Comparison of ENCODE assay signal across 8 cellular contexts in genomic region chr19:29771708-29772415, GRCh38. TPM values are rescaled to one million over a fixed set of nuclear protein-coding genes. Genes with fewer than 3 reads are reported as not detected.
DNase-seq lines count a peak whose midpoint lies in the region; ATAC-seq, FAIRE-seq and TF ChIP-seq lines count a peak whose summit lies in the region.

No MANE protein-coding gene starts in this region.

- no peak for DNase-seq in CD14-positive monocyte (ENCODE audit: low spot score)
- DNase-seq in GM20000 (ENCODE audit: low spot score): peak; percentile 61
- peak in 2 of 3 donors; percentile 59 to 60 for DNase-seq in Peyer's patch
- peak; percentile 30 for DNase-seq in mammary epithelial cell
- DNase-seq in kidney: no peak
- DNase-seq in stimulated activated naive CD8-positive, alpha-beta T cell treated with anti-CD3 and anti-CD28 coated beads, Interleukin-15, Interleukin-2, amounts not matched to agents 100 U/mL and 50 U/mL, for 24 hours: peak; percentile 44
- no peak for DNase-seq in mucosa of gallbladder (ENCODE audit: low spot score)

- H3K4me1 Mint-ChIP-seq in CD14-positive monocyte: peaks cover 6% of the 10 kb centered on the region

- TF ChIP-seq CTCF in CD14-positive monocyte (IDR thresholded peaks at IDR 0.05): peak; percentile 31
- peak; percentile 57 for TF ChIP-seq CTCF in GM20000 (IDR thresholded peaks at IDR 0.05; ENCODE audit: extremely low read depth, missing control alignments)
- TF ChIP-seq CTCF in Peyer's patch (IDR thresholded peaks at IDR 0.05): peak in 4 of 6 experiments; percentile 44 to 57 (median 47)
- TF ChIP-seq CTCF in mammary epithelial cell (conservative IDR thresholded peaks at IDR 0.05 in 1 of 2, IDR thresholded peaks at IDR 0.05 in 1 of 2; ENCODE audit: extremely low read depth in 1 of 2, insufficient read depth in 1 of 2, low read depth in 1 of 2, low read length in 2 of 2): peak; percentile 55 to 75
- TF ChIP-seq CTCF in kidney (IDR thresholded peaks at IDR 0.05; ENCODE audit: borderline replicate concordance, extremely low read depth, insufficient read depth): peak; percentile 50

- peaks cover 0 to 2% (median 0%) of the 10 kb centered on the region in 3 donors for H3K27me3 Mint-ChIP-seq in CD14-positive monocyte (ENCODE audit: low read depth in 3 of 3)

- CTCF ChIA-PET in mammary epithelial cell (lab: Charles Lee; ENCODE audit: low non-redundant PET): interaction anchor here (0.5 kb wide), 1 partner anchor 73 kb away, joined by 8 read pairs; no protein-coding TSS in a partner anchor

- in situ Hi-C loops in mammary epithelial cell (cut with MboI; ENCODE audit: low sequenced_read_pairs in 2 of 2): loop anchor here (5.0 to 25.0 kb wide), 3 partner anchors 90 to 890 kb away; no protein-coding TSS in a partner anchor

- 31% methylated on average over 7 of the region's 14 CpGs for WGBS in mammary epithelial cell (ENCODE audit: low coverage, missing lambda C conversion rate)

- H3K9ac ChIP-seq in mammary epithelial cell (ENCODE audit: insufficient read depth, low read length) (no peak overlapping the region), kidney (ENCODE audit: low read length in 2 of 2) (no peak overlapping the region)

- no peak for FAIRE-seq in kidney (lab: Jason Lieb, UNC)

- no peaks in the 10 kb centered on the region for H4K20me1 ChIP-seq in mammary epithelial cell (ENCODE audit: insufficient read depth, low read length)

- H3K4me2 ChIP-seq in mammary epithelial cell (ENCODE audit: insufficient read depth, low read depth, low read length): no peak overlapping the region

- no peak for ATAC-seq in stimulated activated naive CD8-positive, alpha-beta T cell treated with anti-CD3 and anti-CD28 coated beads, Interleukin-15, Interleukin-2, amounts not matched to agents 100 U/mL and 50 U/mL, for 24 hours
- ATAC-seq in HG03175 (IDR thresholded peaks at IDR 0.05; ENCODE audit: unreplicated experiment): no peak

- intact Hi-C loops in CD14-positive monocyte (cut with micrococcal nuclease): no loop called here
- intact Hi-C loops in mammary epithelial cell (cut with micrococcal nuclease): loop anchor here (1.0 kb wide), 1 partner anchor 101 kb away; no protein-coding TSS in a partner anchor
- intact Hi-C loops in kidney (cut with DNase I): no loop called here

- no peak for TF ChIP-seq POLR2A in Peyer's patch (IDR thresholded peaks at IDR 0.05)

- no peaks in the 10 kb centered on the region for H3K36me3 Mint-ChIP-seq in CD14-positive monocyte

- peak overlapping the region; percentile 73 for H2AFZ ChIP-seq in mammary epithelial cell (ENCODE audit: low read depth, low read length)

- H3K9me3 ChIP-seq in Peyer's patch: no peaks in the 10 kb centered on the region
- no peaks in the 10 kb centered on the region for H3K9me3 ChIP-seq in mammary epithelial cell (replicated peaks; ENCODE audit: insufficient read depth, low read length)
- no peaks in the 10 kb centered on the region for H3K9me3 ChIP-seq in kidney (ENCODE audit: control insufficient read depth in 1 of 2, low read length in 2 of 2)

- peaks cover 0 to 1% (median 0%) of the 10 kb centered on the region in 7 donors for H3K9me3 Mint-ChIP-seq in CD14-positive monocyte

- H3K4me3 Mint-ChIP-seq in CD14-positive monocyte: no peak overlapping the region

- BruUV-seq in mammary epithelial cell (replicated peaks; lab: Mats Ljungman, UMichigan): no TSS peak

- H3K79me2 ChIP-seq in mammary epithelial cell (ENCODE audit: insufficient read depth, low read length): no peaks in the 10 kb centered on the region

- H3K4me3 ChIP-seq in Peyer's patch: no peak overlapping the region
- H3K4me3 ChIP-seq in mammary epithelial cell (replicated peaks in 1 of 3; ENCODE audit: insufficient read depth in 1 of 3, low read depth in 2 of 3, low read length in 3 of 3): no peak overlapping the region
- no peak overlapping the region for H3K4me3 ChIP-seq in kidney (ENCODE audit: low read length in 2 of 2)

- peaks cover 0 to 7% (median 0%) of the 10 kb centered on the region in 4 donors for H3K4me1 ChIP-seq in Peyer's patch
- no peaks in the 10 kb centered on the region for H3K4me1 ChIP-seq in mammary epithelial cell (ENCODE audit: insufficient read depth, low read length)
- peaks cover 0 to 2% of the 10 kb centered on the region in 2 donors for H3K4me1 ChIP-seq in kidney (ENCODE audit: control insufficient read depth in 1 of 2, insufficient read depth in 1 of 2, low read depth in 1 of 2, low read length in 2 of 2)

- no peaks in the 10 kb centered on the region for H3K27me3 ChIP-seq in Peyer's patch
- no peaks in the 10 kb centered on the region for H3K27me3 ChIP-seq in mammary epithelial cell (ENCODE audit: insufficient read depth, low read length)

- dilution Hi-C loops in mammary epithelial cell (cut with HindIII; ENCODE audit: low sequenced_read_pairs): no loop called here

- H3K27ac Mint-ChIP-seq in CD14-positive monocyte: no peak overlapping the region

- H3K27ac ChIP-seq in Peyer's patch (no peak overlapping the region), mammary epithelial cell (ENCODE audit: insufficient read depth, low read depth, low read length) (no peak overlapping the region), kidney (ENCODE audit: low read depth in 2 of 2, low read length in 2 of 2) (no peak overlapping the region)

- no peaks in the 10 kb centered on the region for H3K36me3 ChIP-seq in Peyer's patch
- no peaks in the 10 kb centered on the region for H3K36me3 ChIP-seq in mammary epithelial cell (ENCODE audit: insufficient read depth, low read length)
- H3K36me3 ChIP-seq in kidney (ENCODE audit: control insufficient read depth in 1 of 2, insufficient read depth in 2 of 2, low read length in 2 of 2): no peaks in the 10 kb centered on the region

RNA-seq across cellular contexts. Expression of gene CCNE1, which starts 39.9 kb away (rescaled TPM):
- polyA plus RNA-seq in CD14-positive monocyte: not detected
- total RNA-seq in Peyer's patch: 1 to 10 TPM; 1.8 to 5.9 (median 2.2) TPM
- total RNA-seq in mammary epithelial cell: 10 to 100 TPM in 1 of 2 donors, 1 to 10 TPM in 1; 5.3 to 10.5 TPM
- polyA plus RNA-seq in mammary epithelial cell: 13.9 TPM
- 6.5 TPM for polyA minus RNA-seq in mammary epithelial cell
- 1.4 TPM for total RNA-seq in kidney
- 1.3 TPM for polyA plus RNA-seq in kidney (ENCODE audit: insufficient read depth, low read depth, low replicate concordance)
- total RNA-seq in mucosa of gallbladder: 2.0 TPM

RNA-seq across cellular contexts. Expression of gene C19orf12, which starts 56.8 kb away (rescaled TPM):
- polyA plus RNA-seq in CD14-positive monocyte (1 to 10 TPM; 6.0 to 8.0 TPM), mammary epithelial cell (10.5 TPM), kidney (ENCODE audit: insufficient read depth, low read depth, low replicate concordance) (27.1 TPM)
- total RNA-seq in Peyer's patch (10 to 100 TPM; 18.2 to 49.1 (median 28.2) TPM), mammary epithelial cell (10 to 100 TPM; 19.6 to 24.5 TPM), kidney (21.2 TPM), mucosa of gallbladder (22.8 TPM)
- polyA minus RNA-seq in mammary epithelial cell: 11.8 TPM

Comparison
In these comparisons a context has a peak if more than half of its experiments do, and no peak if none do; other contexts are left out.
1. DNase-seq: peak in GM20000 (single experiment), Peyer's patch (2 of 3), mammary epithelial cell (single experiment) and stimulated activated naive CD8-positive, alpha-beta T cell treated with anti-CD3 and anti-CD28 coated beads, Interleukin-15, Interleukin-2, amounts not matched to agents 100 U/mL and 50 U/mL, for 24 hours (single experiment); none in CD14-positive monocyte (single experiment), kidney (single experiment) and mucosa of gallbladder (single experiment).
2. Peak in every context shown above with its lines, with median percentiles within 50 percentile points of each other: CTCF ChIP-seq.